ENCODE assay signal across 1 cellular context in genomic region chr6:110802175-110802574, GRCh38.
A peak's percentile ranks its signal among the peaks of the same experiment; 100 is the strongest.
TF ChIP-seq lines count a peak whose summit lies in the region.

No MANE protein-coding gene starts in this region.

TF ChIP-seq in HEK293, 187 proteins besides CTCF, POLR2A, EP300 and RAD21:
- TF ChIP-seq ZNF280D (tag by site-specific recombination; IDR thresholded peaks at IDR 0.05) (0 out of 2 replicates have a peak, but pooled peaks have one; percentile 21), ZNF146 (tag by site-specific recombination; IDR thresholded peaks at IDR 0.05) (peak; percentile 88), ZNF580 (tag by site-specific recombination; IDR thresholded peaks at IDR 0.05) (0 out of 2 replicates have a peak, but pooled peaks have one; percentile 18)
TF ChIP-seq in HEK293: peak in this region for 3; not testable (repeated sequence) for 184.
